In genomic region chr14:24081739-24082204, GRCh38 we compare ENCODE assay signal across 9 cellular contexts. TPM values are rescaled to one million over a fixed set of nuclear protein-coding genes. Genes with fewer than 3 reads are reported as not detected.
A peak's percentile ranks its signal among the peaks of the same experiment; 100 is the strongest.
DNase-seq lines count a peak whose midpoint lies in the region; ATAC-seq and TF ChIP-seq lines count a peak whose summit lies in the region.
"Had no signal": no experiment of that assay in that cellular context is flagged by ENCODE, and none has a peak within 500 bp of the region (broad histone marks: within the 10 kb centered on the region; RNA-seq: fewer than 3 reads in every experiment).

No MANE protein-coding gene starts in this region.

- no peak for TF ChIP-seq CTCF in AG09309 (IDR thresholded peaks at IDR 0.05; ENCODE audit: control insufficient read depth, insufficient read depth, low read depth, low read length, missing control alignments)
- TF ChIP-seq CTCF in omental fat pad (IDR thresholded peaks at IDR 0.05): no peak

- H3K4me1 Mint-ChIP-seq in central memory CD8-positive, alpha-beta T cell: peaks cover 23% of the 10 kb centered on the region
- H3K4me1 Mint-ChIP-seq in naive thymus-derived CD4-positive, alpha-beta T cell: peaks cover 16 to 20% (median 18%) of the 10 kb centered on the region in 7 donors

- H3K4me3 Mint-ChIP-seq in central memory CD8-positive, alpha-beta T cell: peak overlapping the region; percentile 83
- H3K4me3 Mint-ChIP-seq in naive thymus-derived CD4-positive, alpha-beta T cell: peak overlapping the region; percentile 80 to 90 (median 86)

- H3K4me3 ChIP-seq in AG09309 (ENCODE audit: control insufficient read depth, low read depth, low read length) (peak overlapping the region; percentile 37), HUES64 (ENCODE audit: low read length) (peak overlapping the region; percentile 81)
- peak overlapping the region; percentile 82 for H3K4me3 ChIP-seq in naive thymus-derived CD4-positive, alpha-beta T cell (ENCODE audit: low read length)

- H3K9me3 Mint-ChIP-seq in central memory CD8-positive, alpha-beta T cell: no peaks in the 10 kb centered on the region
- H3K9me3 Mint-ChIP-seq in naive thymus-derived CD4-positive, alpha-beta T cell: no peaks in the 10 kb centered on the region

- no peaks in the 10 kb centered on the region for H3K36me3 ChIP-seq in HUES64 (ENCODE audit: insufficient read depth, low read length)
- H3K36me3 ChIP-seq in naive thymus-derived CD4-positive, alpha-beta T cell (ENCODE audit: control insufficient read depth in 2 of 3, insufficient read depth in 3 of 3, low read length in 3 of 3): no peaks in the 10 kb centered on the region

- H3K27ac ChIP-seq in HUES64 (ENCODE audit: low read depth, low read length): no peak overlapping the region
- peak overlapping the region; percentile 75 for H3K27ac ChIP-seq in naive thymus-derived CD4-positive, alpha-beta T cell (ENCODE audit: low read depth, low read length)

- CTCF ChIA-PET in naive thymus-derived CD4-positive, alpha-beta T cell (lab: Charles Lee): interaction anchor here (0.7 to 6.2 kb wide), 8 partner anchors 9 to 493 kb away, joined by 3 to 49 read pairs (median 5); partner anchors contain the start of gene TINF2

- no peaks in the 10 kb centered on the region for H3K27me3 Mint-ChIP-seq in central memory CD8-positive, alpha-beta T cell
- H3K27me3 Mint-ChIP-seq in naive thymus-derived CD4-positive, alpha-beta T cell: peaks cover 0 to 20% (median 0%) of the 10 kb centered on the region in 5 donors

- DNase-seq in AG09309 (ENCODE audit: low read depth): no peak
- no peak for DNase-seq in central memory CD8-positive, alpha-beta T cell (ENCODE audit: low spot score in 2 of 2)
- DNase-seq in naive thymus-derived CD4-positive, alpha-beta T cell: no peak
- no peak for DNase-seq in omental fat pad (ENCODE audit: low spot score)
- no peak for DNase-seq in NCI-H345 treated with DMSO at 0.1 percent for 48 hours (lab: John Stamatoyannopoulos, UW; ENCODE audit: unreplicated experiment)
- DNase-seq in GM19240 (ENCODE audit: insufficient read length, low spot score): no peak

- intact Hi-C loops in naive thymus-derived CD4-positive, alpha-beta T cell (cut with micrococcal nuclease): loop anchor here (1.0 to 2.0 kb wide), 7 partner anchors 9 to 514 kb away; partner anchors contain the start of genes PCK2 (in 2 of the 2), AP1G2 (in 1 of the 2), DCAF11 (in 1 of the 2) and EMC9 (in 1 of the 2)

- peaks cover 47% of the 10 kb centered on the region for H3K27me3 ChIP-seq in HUES64 (ENCODE audit: insufficient read depth, low read length)
- no peaks in the 10 kb centered on the region for H3K27me3 ChIP-seq in naive thymus-derived CD4-positive, alpha-beta T cell (ENCODE audit: control insufficient read depth in 2 of 2, insufficient read depth in 2 of 2, low read length in 2 of 2)

- no peak overlapping the region for H3K9ac ChIP-seq in HUES64 (ENCODE audit: low read depth, low read length)

- H3K36me3 Mint-ChIP-seq in central memory CD8-positive, alpha-beta T cell (ENCODE audit: insufficient read depth): peaks cover 7% of the 10 kb centered on the region
- no peaks in the 10 kb centered on the region for H3K36me3 Mint-ChIP-seq in naive thymus-derived CD4-positive, alpha-beta T cell

- peak overlapping the region; percentile 83 for H3K27ac Mint-ChIP-seq in central memory CD8-positive, alpha-beta T cell (ENCODE audit: low read depth)
- H3K27ac Mint-ChIP-seq in naive thymus-derived CD4-positive, alpha-beta T cell: peak overlapping the region; percentile 63 to 96 (median 85)

- no peaks in the 10 kb centered on the region for H3K9me3 ChIP-seq in HUES64 (ENCODE audit: insufficient read depth, low read depth, low read length)
- no peaks in the 10 kb centered on the region for H3K9me3 ChIP-seq in naive thymus-derived CD4-positive, alpha-beta T cell (ENCODE audit: control insufficient read depth in 2 of 3, low read length in 3 of 3)

- H3K4me1 ChIP-seq in HUES64 (ENCODE audit: insufficient read depth, low read length): peaks cover 20% of the 10 kb centered on the region
- H3K4me1 ChIP-seq in naive thymus-derived CD4-positive, alpha-beta T cell (ENCODE audit: control insufficient read depth in 2 of 2, insufficient read depth in 2 of 2, low read length in 2 of 2): peaks cover 7 to 14% of the 10 kb centered on the region in 2 donors

- WGBS in HUES64: 17% methylated on average over 26 of the region's 26 CpGs

- no peak for ATAC-seq in central memory CD8-positive, alpha-beta T cell (replicated peaks; ENCODE audit: extremely low read depth, poor library complexity, severe bottlenecking)
- no peak for ATAC-seq in naive thymus-derived CD4-positive, alpha-beta T cell
- ATAC-seq in omental fat pad (ENCODE audit: low FRiP score) (no peak), HG02798 (IDR thresholded peaks at IDR 0.05; ENCODE audit: poor library complexity, unreplicated experiment) (no peak)

- POLR2A ChIA-PET in naive thymus-derived CD4-positive, alpha-beta T cell (lab: Charles Lee): interaction anchor here (0.9 to 5.1 kb wide), 13 partner anchors 10 to 134 kb away, joined by 3 to 80 read pairs (median 9); partner anchors contain the start of genes CARMIL3, CPNE6, DCAF11 and IRF9

RNA-seq across cellular contexts. Expression of gene CPNE6, which starts 10.4 kb away (rescaled TPM):
- not detected for polyA plus RNA-seq in HUES64 (2013, experiment 1 of 2)
- polyA plus RNA-seq in HUES64 (2013, experiment 2 of 2): not detected
- total RNA-seq in naive thymus-derived CD4-positive, alpha-beta T cell: under 1 TPM in 1 of 5 experiments, not detected in 4; 0.12 TPM
- not detected for polyA plus RNA-seq in naive thymus-derived CD4-positive, alpha-beta T cell
- not detected for total RNA-seq in omental fat pad
- total RNA-seq: LHCN-M2 had no signal

RNA-seq across cellular contexts. Expression of gene PCK2, which starts 12.3 kb away (rescaled TPM):
- 18.8 TPM for polyA plus RNA-seq in HUES64 (2013, experiment 1 of 2)
- polyA plus RNA-seq in HUES64 (2013, experiment 2 of 2): 24.5 TPM
- total RNA-seq in naive thymus-derived CD4-positive, alpha-beta T cell: 10 to 100 TPM in 4 of 5 experiments, 1 to 10 TPM in 1; 9.1 to 56.2 (median 14.4) TPM
- polyA plus RNA-seq in naive thymus-derived CD4-positive, alpha-beta T cell: 10 to 100 TPM in 1 of 2 donors, 1 to 10 TPM in 1; 7.2 to 14.5 TPM
- total RNA-seq in omental fat pad: 10 to 100 TPM; 33.6 to 53.4 (median 42.9) TPM

RNA-seq across cellular contexts. Expression of gene CARMIL3, which starts 30.0 kb away (rescaled TPM):
- polyA plus RNA-seq in HUES64 (2013, experiment 1 of 2): 2.6 TPM
- 2.6 TPM for polyA plus RNA-seq in HUES64 (2013, experiment 2 of 2)
- 1 to 10 TPM in 2 of 5 experiments, under 1 TPM in 3; 0.08 to 1.7 (median 0.27) TPM for total RNA-seq in naive thymus-derived CD4-positive, alpha-beta T cell
- not detected for polyA plus RNA-seq in naive thymus-derived CD4-positive, alpha-beta T cell
- under 1 TPM; 0.06 to 0.72 (median 0.30) TPM for total RNA-seq in omental fat pad

RNA-seq across cellular contexts. Expression of gene DCAF11, which starts 32.8 kb away (rescaled TPM):
- polyA plus RNA-seq in HUES64 (2013, experiment 1 of 2): 36.6 TPM
- 41.0 TPM for polyA plus RNA-seq in HUES64 (2013, experiment 2 of 2)
- 10 to 100 TPM; 71.9 to 90.1 (median 83.3) TPM for total RNA-seq in naive thymus-derived CD4-positive, alpha-beta T cell
- 10 to 100 TPM; 69.1 to 97.0 TPM for polyA plus RNA-seq in naive thymus-derived CD4-positive, alpha-beta T cell
- 10 to 100 TPM; 50.1 to 76.0 (median 54.4) TPM for total RNA-seq in omental fat pad

RNA-seq across cellular contexts. Expression of gene NRL, which starts 33.0 kb away (rescaled TPM):
- 1.2 TPM for polyA plus RNA-seq in HUES64 (2013, experiment 1 of 2)
- polyA plus RNA-seq in HUES64 (2013, experiment 2 of 2): 0.63 TPM
- 1 to 10 TPM; 2.1 to 4.5 (median 3.8) TPM for total RNA-seq in naive thymus-derived CD4-positive, alpha-beta T cell
- 1 to 10 TPM; 2.2 to 2.6 TPM for polyA plus RNA-seq in naive thymus-derived CD4-positive, alpha-beta T cell
- 1 to 10 TPM in 3 of 4 donors, under 1 TPM in 1; 0.94 to 4.3 (median 1.3) TPM for total RNA-seq in omental fat pad
